In genomic region chr3:124298951-124299350, GRCh38 we compare ENCODE assay signal across 13 cellular contexts.
DNase-seq lines count a peak whose midpoint lies in the region; ATAC-seq, FAIRE-seq and TF ChIP-seq lines count a peak whose summit lies in the region.
"Had no signal": no experiment of that assay in that cellular context is flagged by ENCODE, and none has a peak within 500 bp of the region (broad histone marks: within the 10 kb centered on the region; RNA-seq: fewer than 3 reads in every experiment).

No MANE protein-coding gene starts in this region.

- no peaks in the 10 kb centered on the region for H3F3A ChIP-seq in GM23338 (replicated peaks; ENCODE audit: low read depth)

- H3K9me3 ChIP-seq in OCI-LY3 (ENCODE audit: insufficient read depth, low read length) (no peaks in the 10 kb centered on the region), kidney (ENCODE audit: control insufficient read depth in 1 of 2, low read length in 2 of 2) (no peaks in the 10 kb centered on the region)
- no peaks in the 10 kb centered on the region for H3K9me3 ChIP-seq in naive thymus-derived CD4-positive, alpha-beta T cell (ENCODE audit: control insufficient read depth in 2 of 3, low read length in 3 of 3)

- H3K27me3 ChIP-seq in OCI-LY3 (ENCODE audit: low read depth, low read length), result peaks cover 70% of the 10 kb centered on the region
- no peaks in the 10 kb centered on the region for H3K27me3 ChIP-seq in naive thymus-derived CD4-positive, alpha-beta T cell (ENCODE audit: control insufficient read depth in 2 of 2, insufficient read depth in 2 of 2, low read length in 2 of 2)
- no peaks in the 10 kb centered on the region for H3K27me3 ChIP-seq in GM23338 (ENCODE audit: insufficient read depth)

- CTCF ChIA-PET in naive thymus-derived CD4-positive, alpha-beta T cell (lab: Charles Lee), result no interaction called here

- no peak overlapping the region for H3K27ac ChIP-seq in OCI-LY3 (ENCODE audit: low read length)
- H3K27ac ChIP-seq in kidney (ENCODE audit: low read depth in 2 of 2, low read length in 2 of 2), result peak overlapping the region in 1 of 2 donors; percentile 5
- no peak overlapping the region for H3K27ac ChIP-seq in naive thymus-derived CD4-positive, alpha-beta T cell (ENCODE audit: low read depth, low read length)
- H3K27ac ChIP-seq in GM23338 (ENCODE audit: low read depth), result no peak overlapping the region
- H3K27ac ChIP-seq: VCaP had no signal

- H3K27me3 Mint-ChIP-seq in naive thymus-derived CD4-positive, alpha-beta T cell, result peaks cover under 1 to 45% (median 30%) of the 10 kb centered on the region in 5 donors
- H3K27me3 Mint-ChIP-seq in GM23338 (ENCODE audit: insufficient read depth, low read depth, poor library complexity), result no peaks in the 10 kb centered on the region

- H3K79me2 ChIP-seq in OCI-LY3 (ENCODE audit: low read length) (no peaks in the 10 kb centered on the region), GM23338 (replicated peaks; ENCODE audit: insufficient read depth) (no peaks in the 10 kb centered on the region)

- peak overlapping the region; percentile 67 for H3K4me2 ChIP-seq in OCI-LY3 (ENCODE audit: low read length)
- no peak overlapping the region for H3K4me2 ChIP-seq in GM23338

- peaks cover 0 to 5% (median 0%) of the 10 kb centered on the region in 11 donors for H3K9me3 Mint-ChIP-seq in naive thymus-derived CD4-positive, alpha-beta T cell
- H3K9me3 Mint-ChIP-seq in GM23338, result no peaks in the 10 kb centered on the region
- H3K9me3 Mint-ChIP-seq: neural crest cell had no signal

- POLR2A ChIA-PET in naive thymus-derived CD4-positive, alpha-beta T cell (lab: Charles Lee), result no interaction called here

- peak; percentile 49 for ATAC-seq in left ventricle myocardium superior
- ATAC-seq in Right ventricle myocardium superior (ENCODE audit: poor library complexity), result no peak
- ATAC-seq in naive thymus-derived CD4-positive, alpha-beta T cell, result no peak
- no peak for ATAC-seq in HG02588 (IDR thresholded peaks at IDR 0.05; ENCODE audit: unreplicated experiment)
- ATAC-seq in GM23338, result no peak

- no peaks in the 10 kb centered on the region for H3K36me3 ChIP-seq in OCI-LY3 (replicated peaks; ENCODE audit: low read depth, low read length)
- no peaks in the 10 kb centered on the region for H3K36me3 ChIP-seq in kidney (ENCODE audit: control insufficient read depth in 1 of 2, insufficient read depth in 2 of 2, low read length in 2 of 2)
- H3K36me3 ChIP-seq in naive thymus-derived CD4-positive, alpha-beta T cell (ENCODE audit: control insufficient read depth in 2 of 3, insufficient read depth in 3 of 3, low read length in 3 of 3), result no peaks in the 10 kb centered on the region
- no peaks in the 10 kb centered on the region for H3K36me3 ChIP-seq in GM23338 (ENCODE audit: insufficient read depth)

- peaks cover 15% of the 10 kb centered on the region for H3K4me1 ChIP-seq in OCI-LY3 (ENCODE audit: low read length)
- H3K4me1 ChIP-seq in kidney (ENCODE audit: control insufficient read depth in 1 of 2, insufficient read depth in 1 of 2, low read depth in 1 of 2, low read length in 2 of 2), result peaks cover 3 to 12% of the 10 kb centered on the region in 2 donors
- no peaks in the 10 kb centered on the region for H3K4me1 ChIP-seq in naive thymus-derived CD4-positive, alpha-beta T cell (ENCODE audit: control insufficient read depth in 2 of 2, insufficient read depth in 2 of 2, low read length in 2 of 2)
- no peaks in the 10 kb centered on the region for H3K4me1 ChIP-seq in GM23338 (ENCODE audit: insufficient read depth)

- H3K9me2 ChIP-seq in GM23338 (ENCODE audit: insufficient read depth), result no peaks in the 10 kb centered on the region

- H2AFZ ChIP-seq in OCI-LY3 (ENCODE audit: low read depth, low read length), result no peak overlapping the region
- H2AFZ ChIP-seq in GM23338, result no peak overlapping the region

- H3K4me1 Mint-ChIP-seq in naive thymus-derived CD4-positive, alpha-beta T cell, result no peaks in the 10 kb centered on the region
- H3K4me1 Mint-ChIP-seq in GM23338, result peaks cover 12% of the 10 kb centered on the region
- H3K4me1 Mint-ChIP-seq: immature natural killer cell had no signal

- no peak overlapping the region for H3K4me3 Mint-ChIP-seq in naive thymus-derived CD4-positive, alpha-beta T cell
- no peak overlapping the region for H3K4me3 Mint-ChIP-seq in GM23338
- H3K4me3 Mint-ChIP-seq: immature natural killer cell, neural crest cell had no signal

- no peak overlapping the region for H3K9ac ChIP-seq in OCI-LY3 (ENCODE audit: low read length)
- H3K9ac ChIP-seq in kidney (ENCODE audit: low read length in 2 of 2), result no peak overlapping the region

- no peaks in the 10 kb centered on the region for H4K20me1 ChIP-seq in OCI-LY3 (ENCODE audit: insufficient read depth, low read length)
- H4K20me1 ChIP-seq in GM23338 (replicated peaks; ENCODE audit: insufficient read depth), result no peaks in the 10 kb centered on the region

- no peaks in the 10 kb centered on the region for H3K36me3 Mint-ChIP-seq in naive thymus-derived CD4-positive, alpha-beta T cell
- H3K36me3 Mint-ChIP-seq in GM23338 (ENCODE audit: low read depth), result no peaks in the 10 kb centered on the region
- H3K36me3 Mint-ChIP-seq: immature natural killer cell had no signal

- H3K27ac Mint-ChIP-seq in naive thymus-derived CD4-positive, alpha-beta T cell, result no peak overlapping the region
- H3K27ac Mint-ChIP-seq in GM23338, result no peak overlapping the region
- H3K27ac Mint-ChIP-seq: immature natural killer cell had no signal

- no peak for TF ChIP-seq CTCF in OCI-LY3 (IDR thresholded peaks at IDR 0.05; ENCODE audit: low read depth, low read length)
- TF ChIP-seq CTCF in kidney (IDR thresholded peaks at IDR 0.05; ENCODE audit: borderline replicate concordance, extremely low read depth, insufficient read depth), result no peak
- no peak for TF ChIP-seq CTCF in GM23338 (conservative IDR thresholded peaks at IDR 0.05; ENCODE audit: low read depth in 2 of 2)

- H3K4me3 ChIP-seq in OCI-LY3 (ENCODE audit: low read length) (peak overlapping the region; percentile 42), kidney (ENCODE audit: low read length in 2 of 2) (no peak overlapping the region), GM23338 (no peak overlapping the region)
- H3K4me3 ChIP-seq in naive thymus-derived CD4-positive, alpha-beta T cell (ENCODE audit: low read length), result no peak overlapping the region

- intact Hi-C loops in left ventricle myocardium superior (cut with micrococcal nuclease) (no loop called here), Right ventricle myocardium superior (cut with DNase I) (no loop called here), kidney (cut with DNase I) (no loop called here)
- intact Hi-C loops in naive thymus-derived CD4-positive, alpha-beta T cell (cut with micrococcal nuclease), result no loop called here

- peak; percentile 47 for DNase-seq in left ventricle myocardium superior
- DNase-seq in Right ventricle myocardium superior, result no peak
- DNase-seq in kidney, result peak; percentile 80
- peak; percentile 54 for DNase-seq in ureter (ENCODE audit: low spot score)
- no peak for DNase-seq in naive thymus-derived CD4-positive, alpha-beta T cell
- DNase-seq in GM23338 (ENCODE audit: low spot score), result no peak
- DNase-seq: activated T-cell treated with anti-CD3 and anti-CD28 coated beads, Interleukin-2, amount 50 U/mL, for 1 hour; immature natural killer cell; NCI-H1436 had no signal

- no peak for FAIRE-seq in kidney (lab: Jason Lieb, UNC)

TF ChIP-seq in GM23338, 12 proteins besides CTCF, POLR2A, EP300 and RAD21 (continues in another document):
- TF ChIP-seq CREB1 (CRISPR knock-in tag; IDR thresholded peaks at IDR 0.05; ENCODE audit: low read depth) (no peak), REST (IDR thresholded peaks at IDR 0.05; ENCODE audit: unreplicated experiment) (no peak), STAT1 (IDR thresholded peaks at IDR 0.05; ENCODE audit: unreplicated experiment) (no peak), POLR2AphosphoS5 (IDR thresholded peaks at IDR 0.05; ENCODE audit: low read depth) (no peak), ZNF331 (CRISPR knock-in tag; IDR thresholded peaks at IDR 0.05; ENCODE audit: low read depth) (no peak), EZH2phosphoT487 (IDR thresholded peaks at IDR 0.05; ENCODE audit: unreplicated experiment) (no peak)

Comparison
In these comparisons a context has a peak if more than half of its experiments do, and no peak if none do; other contexts are left out.
1. DNase-seq: peak in left ventricle myocardium superior (single experiment), kidney (single experiment) and ureter (single experiment); none in Right ventricle myocardium superior (single experiment), naive thymus-derived CD4-positive, alpha-beta T cell (0 of 9) and GM23338 (single experiment).